In genomic region chr16:55001931-55002330, GRCh38 we compare ENCODE assay signal across 22 cellular contexts.
DNase-seq lines count a peak whose midpoint lies in the region; ATAC-seq and TF ChIP-seq lines count a peak whose summit lies in the region.
"Had no signal": no experiment of that assay in that cellular context is flagged by ENCODE, and none has a peak within 500 bp of the region (broad histone marks: within the 10 kb centered on the region; RNA-seq: fewer than 3 reads in every experiment).

No MANE protein-coding gene starts in this region.

- DNase-seq in GM04504 (ENCODE audit: low read depth) (peak; percentile 7), astrocyte of the spinal cord (ENCODE audit: low read depth, low spot score) (peak; percentile 14), foreskin fibroblast (peak; percentile 55 to 65), COLO668 (lab: John Stamatoyannopoulos, UW; ENCODE audit: unreplicated experiment) (no peak), COLO829 (ENCODE audit: low spot score) (no peak), anterior cingulate cortex (lab: John Stamatoyannopoulos, UW) (no peak)
- no peak for DNase-seq in activated T-cell treated with anti-CD3 and anti-CD28 coated beads, Interleukin-2, amount 50 U/mL, for 72 hours
- DNase-seq: activated CD4-positive, alpha-beta T cell treated with anti-CD3 and anti-CD28 coated beads, Interleukin-2, amount 50 U/mL, for 4 hours; activated CD4-positive, CD25-positive, alpha-beta regulatory T cell; aorta; CD4-positive, alpha-beta T cell; glutamatergic neuron; NCI-H2029 treated with DMSO at 0.1 percent for 48 hours; NCI-H345; ovary; retina; spleen; stimulated activated CD4-positive, alpha-beta T cell treated with anti-CD3 and anti-CD28 coated beads, Interleukin-4, amount 100 ng/mL, for 1 hour had no signal

- no peaks in the 10 kb centered on the region for H3K27me3 Mint-ChIP-seq in activated T-cell treated with anti-CD3 and anti-CD28 coated beads, Interleukin-2, amount 50 U/mL, for 72 hours (ENCODE audit: low read depth)

- in situ Hi-C loops in astrocyte of the spinal cord (cut with HindIII; ENCODE audit: low sequenced_read_pairs), result no loop called here

- no peaks in the 10 kb centered on the region for H3K9me3 Mint-ChIP-seq in activated T-cell treated with anti-CD3 and anti-CD28 coated beads, Interleukin-2, amount 50 U/mL, for 72 hours
- H3K9me3 Mint-ChIP-seq: activated naive CD4-positive, alpha-beta T cell treated with anti-CD3 and anti-CD28 coated beads, Interleukin-2, amount 50 U/mL, for 72 hours; CD4-positive, alpha-beta T cell; central memory CD8-positive, alpha-beta T cell; nephron had no signal

- no peaks in the 10 kb centered on the region for H3K4me1 Mint-ChIP-seq in activated T-cell treated with anti-CD3 and anti-CD28 coated beads, Interleukin-2, amount 50 U/mL, for 72 hours (ENCODE audit: low read depth)
- H3K4me1 Mint-ChIP-seq: central memory CD8-positive, alpha-beta T cell; nephron had no signal

- H3K27ac Mint-ChIP-seq in activated T-cell treated with anti-CD3 and anti-CD28 coated beads, Interleukin-2, amount 50 U/mL, for 72 hours, result no peak overlapping the region
- H3K27ac Mint-ChIP-seq: activated naive CD4-positive, alpha-beta T cell treated with anti-CD3 and anti-CD28 coated beads, Interleukin-2, amount 50 U/mL, for 72 hours; CD4-positive, alpha-beta T cell; nephron had no signal

- H3K4me3 Mint-ChIP-seq in activated T-cell treated with anti-CD3 and anti-CD28 coated beads, Interleukin-2, amount 50 U/mL, for 72 hours, result no peak overlapping the region
- H3K4me3 Mint-ChIP-seq: CD4-positive, alpha-beta T cell; central memory CD8-positive, alpha-beta T cell; nephron had no signal

- ATAC-seq in activated T-cell treated with anti-CD3 and anti-CD28 coated beads, Interleukin-2, amount 50 U/mL, for 72 hours (replicated peaks in 1 of 2), result no peak
- ATAC-seq: activated naive CD4-positive, alpha-beta T cell treated with anti-CD3 and anti-CD28 coated beads, Interleukin-2, amount 50 U/mL, for 72 hours had no signal

- H3K4me3 ChIP-seq in astrocyte of the spinal cord (ENCODE audit: low read depth, low read length) (no peak overlapping the region), foreskin fibroblast (ENCODE audit: low read depth in 1 of 2, low read length in 2 of 2) (no peak overlapping the region)
- H3K4me3 ChIP-seq: ovary, SJSA1, spleen had no signal

- no peaks in the 10 kb centered on the region for H3K36me3 Mint-ChIP-seq in activated T-cell treated with anti-CD3 and anti-CD28 coated beads, Interleukin-2, amount 50 U/mL, for 72 hours (ENCODE audit: insufficient read depth in 2 of 2)
- H3K36me3 Mint-ChIP-seq: activated naive CD4-positive, alpha-beta T cell treated with anti-CD3 and anti-CD28 coated beads, Interleukin-2, amount 50 U/mL, for 72 hours had no signal

- no peak for TF ChIP-seq CTCF in astrocyte of the spinal cord (IDR thresholded peaks at IDR 0.05; ENCODE audit: low read depth, low read length)
- no peak for TF ChIP-seq CTCF in foreskin fibroblast (IDR thresholded peaks at IDR 0.05; ENCODE audit: low read depth, low read length)

Comparison
In these comparisons a context has a peak if more than half of its experiments do, and no peak if none do; other contexts are left out.
1. DNase-seq: peak in GM04504 (single experiment), astrocyte of the spinal cord (single experiment) and foreskin fibroblast (2 of 2); none in activated T-cell treated with anti-CD3 and anti-CD28 coated beads, Interleukin-2, amount 50 U/mL, for 72 hours (0 of 2), COLO668 (single experiment), COLO829 (single experiment) and anterior cingulate cortex (0 of 58).